In the genomic region with DNA sequence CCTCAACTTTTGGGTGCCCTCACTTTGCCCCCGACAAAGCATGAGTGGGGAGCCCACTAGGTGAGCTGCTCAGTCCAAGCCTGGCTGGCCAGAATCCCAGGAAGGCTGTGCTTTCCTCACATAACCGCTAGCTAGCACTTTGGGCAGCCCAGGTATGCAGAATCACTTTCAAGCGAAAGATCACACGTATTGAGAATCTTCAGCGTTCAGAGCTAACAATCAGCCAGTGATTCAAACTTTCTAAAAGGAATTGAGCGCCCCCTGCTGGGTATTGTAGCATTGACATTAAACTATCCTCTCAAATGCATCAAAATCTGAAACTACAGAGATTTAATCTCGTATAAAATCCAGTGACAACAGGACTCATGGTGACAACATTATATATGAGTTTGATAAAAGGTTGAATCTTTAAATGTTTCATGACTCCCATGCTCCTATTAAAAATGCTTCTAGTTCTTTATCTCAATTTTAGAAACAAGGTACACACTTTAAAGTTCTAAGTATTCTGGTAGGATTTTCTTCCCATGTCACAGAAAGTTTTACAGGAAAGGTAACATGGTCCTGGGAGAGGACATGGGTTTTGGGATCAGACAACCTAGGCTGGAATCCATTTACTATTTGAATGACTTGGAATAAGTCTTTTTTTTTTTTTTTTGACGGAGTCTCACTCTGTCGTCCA, we compare ENCODE assay signal across 8 cellular contexts. TPM values are rescaled to one million over a fixed set of nuclear protein-coding genes. Genes with fewer than 3 reads are reported as not detected.
DNase-seq lines count a peak whose midpoint lies in the region; ATAC-seq, FAIRE-seq and TF ChIP-seq lines count a peak whose summit lies in the region.

No MANE protein-coding gene starts in this region.

- no peaks in the 10 kb centered on the region for H4K20me1 ChIP-seq in GM23338 (replicated peaks; ENCODE audit: insufficient read depth)

- H3K27me3 Mint-ChIP-seq in GM23338 (ENCODE audit: insufficient read depth, low read depth, poor library complexity) (no peaks in the 10 kb centered on the region), WTC11 (ENCODE audit: low read depth) (no peaks in the 10 kb centered on the region)

- no peaks in the 10 kb centered on the region for H3K4me1 Mint-ChIP-seq in GM23338
- H3K4me1 Mint-ChIP-seq in WTC11 = 0 out of 2 replicates have a peak, but pooled peaks cover 3% of the 10 kb centered on the region

- intact Hi-C loops in kidney (cut with DNase I) = loop anchor here (5.0 to 10.0 kb wide), 3 partner anchors 99 to 259 kb away; partner anchors contain the start of gene AMOTL2

- peaks cover 18% of the 10 kb centered on the region for H3K36me3 ChIP-seq in GM23338 (ENCODE audit: insufficient read depth)
- peaks cover 6% of the 10 kb centered on the region for H3K36me3 ChIP-seq in bronchial epithelial cell (ENCODE audit: control insufficient read depth, insufficient read depth, low read length)
- H3K36me3 ChIP-seq in kidney (ENCODE audit: control insufficient read depth in 1 of 2, insufficient read depth in 2 of 2, low read length in 2 of 2) = no peaks in the 10 kb centered on the region

- H3K9me3 ChIP-seq in kidney (ENCODE audit: control insufficient read depth in 1 of 2, low read length in 2 of 2) = no peaks in the 10 kb centered on the region

- H3K4me2 ChIP-seq in GM23338 = no peak overlapping the region

- CTCF ChIA-PET in WTC11 (lab: Charles Lee) = interaction anchor here (0.5 to 4.2 kb wide), 47 partner anchors 8 to 542 kb away, joined by 3 to 86 read pairs (median 6); partner anchors contain the start of genes AMOTL2, ANAPC13 and CEP63

- no peaks in the 10 kb centered on the region for H3F3A ChIP-seq in GM23338 (replicated peaks; ENCODE audit: low read depth)

- H3K9me2 ChIP-seq in GM23338 (ENCODE audit: insufficient read depth) = no peaks in the 10 kb centered on the region

- no peaks in the 10 kb centered on the region for H3K79me2 ChIP-seq in GM23338 (replicated peaks; ENCODE audit: insufficient read depth)

- H3K27me3 ChIP-seq in GM23338 (ENCODE audit: insufficient read depth) (no peaks in the 10 kb centered on the region), bronchial epithelial cell (ENCODE audit: control insufficient read depth, insufficient read depth, low read length) (no peaks in the 10 kb centered on the region)

- H3K36me3 Mint-ChIP-seq in GM23338 (ENCODE audit: low read depth) (peaks cover 30% of the 10 kb centered on the region), WTC11 (peaks cover 22% of the 10 kb centered on the region)

- H2AFZ ChIP-seq in GM23338 = no peak overlapping the region

- H3K9ac ChIP-seq in kidney (ENCODE audit: low read length in 2 of 2) = peak overlapping the region; percentile 19 to 36

- H3K27ac ChIP-seq in C4-2B (no peak overlapping the region), GM23338 (ENCODE audit: low read depth) (no peak overlapping the region), kidney (ENCODE audit: low read depth in 2 of 2, low read length in 2 of 2) (no peak overlapping the region)

- peak; percentile 98 for DNase-seq in GM23338 (ENCODE audit: low spot score)
- peak; percentile 95 for DNase-seq in NCI-H2107 (lab: John Stamatoyannopoulos, UW)
- DNase-seq in WTC11 (ENCODE audit: low spot score) = peak; percentile 78
- peak; percentile 74 for DNase-seq in bronchial epithelial cell (ENCODE audit: low read depth)
- DNase-seq in kidney = peak; percentile 73
- DNase-seq in stimulated activated CD4-positive, alpha-beta T cell treated with anti-CD3 and anti-CD28 coated beads, Interleukin-2, amount 100 ng/mL, for 24 hours = peak; percentile 80 to 89

- H3K27ac Mint-ChIP-seq in GM23338 = no peak overlapping the region
- H3K27ac Mint-ChIP-seq in WTC11 = no peak overlapping the region

- POLR2A ChIA-PET in WTC11 (lab: Charles Lee) = interaction anchor here (0.7 to 1.8 kb wide), 7 partner anchors 20 to 165 kb away, joined by 3 to 5 read pairs (median 4); partner anchors contain the start of gene AMOTL2

- no peak overlapping the region for H3K4me3 ChIP-seq in GM23338
- H3K4me3 ChIP-seq in bronchial epithelial cell (ENCODE audit: low read depth, low read length) = no peak overlapping the region
- no peak overlapping the region for H3K4me3 ChIP-seq in kidney (ENCODE audit: low read length in 2 of 2)

- H3K4me3 Mint-ChIP-seq in GM23338 (no peak overlapping the region), WTC11 (no peak overlapping the region)

- TF ChIP-seq CTCF in C4-2B (conservative IDR thresholded peaks at IDR 0.05) (peak; percentile 90), GM23338 (conservative IDR thresholded peaks at IDR 0.05; ENCODE audit: low read depth in 2 of 2) (peak; percentile 77 to 89), WTC11 (IDR thresholded peaks at IDR 0.05) (peak; percentile 57), bronchial epithelial cell (IDR thresholded peaks at IDR 0.05; ENCODE audit: insufficient read depth, low read length, severe bottlenecking) (peak; percentile 60), kidney (IDR thresholded peaks at IDR 0.05; ENCODE audit: borderline replicate concordance, extremely low read depth, insufficient read depth) (peak; percentile 80)

- H3K9me3 Mint-ChIP-seq in GM23338 (no peaks in the 10 kb centered on the region), WTC11 (no peaks in the 10 kb centered on the region)

- H3K4me1 ChIP-seq in GM23338 (ENCODE audit: insufficient read depth) (no peaks in the 10 kb centered on the region), kidney (ENCODE audit: control insufficient read depth in 1 of 2, insufficient read depth in 1 of 2, low read depth in 1 of 2, low read length in 2 of 2) (peaks cover 20 to 23% of the 10 kb centered on the region in 2 donors)

- ATAC-seq in GM23338 (peak; percentile 97), WTC11 (peak; percentile 94), GM18907 (IDR thresholded peaks at IDR 0.05; ENCODE audit: unreplicated experiment) (no peak)

- FAIRE-seq in bronchial epithelial cell (lab: Jason Lieb, UNC) (no peak), kidney (lab: Jason Lieb, UNC) (peak; percentile 94)

TF ChIP-seq in GM23338, 12 proteins besides CTCF, POLR2A, EP300 and RAD21 (continues in another document):
- TF ChIP-seq ETS1 (IDR thresholded peaks at IDR 0.05) = no peak
- TF ChIP-seq EZH2phosphoT487 (IDR thresholded peaks at IDR 0.05; ENCODE audit: unreplicated experiment) = no peak
- no peak for TF ChIP-seq STAT1 (IDR thresholded peaks at IDR 0.05; ENCODE audit: unreplicated experiment)

TF ChIP-seq in WTC11, 78 proteins besides CTCF, POLR2A, EP300 and RAD21:
- TF ChIP-seq SMAD3 (CRISPR knock-in tag; IDR thresholded peaks at IDR 0.05; ENCODE audit: borderline replicate concordance) (no peak), IRF1 (CRISPR knock-in tag; IDR thresholded peaks at IDR 0.05) (no peak), NFE2L1 (CRISPR knock-in tag; IDR thresholded peaks at IDR 0.05) (no peak), TEAD4 (CRISPR knock-in tag; IDR thresholded peaks at IDR 0.05) (no peak)

RNA-seq across cellular contexts. Expression of gene ANAPC13, which starts 11.8 kb away (rescaled TPM):
- 44.4 and 50.9 TPM in 2 replicates for total RNA-seq in GM23338 (2014; rRNA removed; shearing (Covaris generic))
- polyA plus RNA-seq in GM23338 (2016; fragmentation: Nextera tagmentation; extraction: Ambion mirVana) (61.1 and 76.8 TPM in 2 replicates), kidney (ENCODE audit: insufficient read depth, low read depth, low replicate concordance) (160 TPM)
- total RNA-seq in WTC11 (2021) (28.8 to 29.7 TPM (median 29.6 TPM) in 3 replicates), bronchial epithelial cell (45.3 and 66.4 TPM in 2 replicates), kidney (55.3 TPM)

RNA-seq across cellular contexts. Expression of gene CEP63, which starts 11.8 kb away (rescaled TPM):
- total RNA-seq in GM23338 (2014; rRNA removed; shearing (Covaris generic)) = 15.1 and 17.2 TPM in 2 replicates
- polyA plus RNA-seq in GM23338 (2016; fragmentation: Nextera tagmentation; extraction: Ambion mirVana) (34.6 and 53.9 TPM in 2 replicates), kidney (ENCODE audit: insufficient read depth, low read depth, low replicate concordance) (19.2 TPM)
- total RNA-seq in WTC11 (2021) (23.9 to 28.0 TPM (median 24.9 TPM) in 3 replicates), bronchial epithelial cell (10.3 and 22.4 TPM in 2 replicates), kidney (19.6 TPM)
